32 cellular contexts compared by ENCODE assay signal in genomic region chr12:17593715-17594406, GRCh38.
"Had no signal": no experiment of that assay in that cellular context is flagged by ENCODE, and none has a peak within 500 bp of the region (broad histone marks: within the 10 kb centered on the region; RNA-seq: fewer than 3 reads in every experiment).

No MANE protein-coding gene starts in this region.

- H3K27me3 ChIP-seq: adrenal gland, body of pancreas, brain microvascular endothelial cell, breast epithelium had no signal

- DNase-seq: activated B cell treated with CpG ODN at 0.5 μM for 24 hours; activated CD4-positive, alpha-beta memory T cell treated with anti-CD3 and anti-CD28 coated beads for 36 hours; activated CD4-positive, alpha-beta T cell treated with anti-CD3 and anti-CD28 coated beads for 4 hours; activated CD4-positive, alpha-beta T cell treated with anti-CD3 and anti-CD28 coated beads, Interleukin-2, amount 10 ng/mL, durations not matched to agents 24 days and 14 days; activated CD4-positive, alpha-beta T cell treated with anti-CD3 and anti-CD28 coated beads, Interleukin-2, amount 50 U/mL, for 1 hour; activated CD4-positive, alpha-beta T cell treated with anti-CD3 and anti-CD28 coated beads, Interleukin-2, amount 50 U/mL, for 4 hours; activated CD4-positive, CD25-positive, alpha-beta regulatory T cell treated with anti-CD3 and anti-CD28 coated beads, Interleukin-2, amount 50 U/mL, for 72 hours; activated CD8-positive, alpha-beta memory T cell treated with anti-CD3 and anti-CD28 coated beads, Interleukin-2, amount 50 U/mL, for 4 hours; activated CD8-positive, alpha-beta T cell treated with anti-CD3 and anti-CD28 coated beads for 36 hours; activated effector memory CD4-positive, alpha-beta T cell treated with anti-CD3 and anti-CD28 coated beads, Interleukin-2, amount 50 U/mL, for 16 hours; activated gamma-delta T cell treated with Interleukin-2 at 50 U/mL for 16 hours; activated naive CD4-positive, alpha-beta T cell; activated naive CD4-positive, alpha-beta T cell treated with anti-CD3 and anti-CD28 coated beads for 36 hours; activated naive CD4-positive, alpha-beta T cell treated with anti-CD3 and anti-CD28 coated beads, Interleukin-2, amount 50 U/mL, for 16 hours; activated naive CD8-positive, alpha-beta T cell treated with anti-CD3 and anti-CD28 coated beads for 36 hours; activated T-cell treated with anti-CD3 and anti-CD28 coated beads for 4 hours; activated T-cell treated with anti-CD3 and anti-CD28 coated beads, Interleukin-2, amount 50 U/mL, for 1 hour; activated T-cell treated with anti-CD3 and anti-CD28 coated beads, Interleukin-2, amount 50 U/mL, for 4 hours; activated T-cell treated with anti-CD3 and anti-CD28 coated beads, Interleukin-2, amount 50 U/mL, for 72 hours; adrenal gland; amniotic stem cell; aorta; body of pancreas; brain microvascular endothelial cell; central memory CD4-positive, alpha-beta T cell; T-helper 17 cell; T1000 had no signal

- H3K9me3 ChIP-seq: adrenal gland, body of pancreas, breast epithelium had no signal

- ATAC-seq: activated CD8-positive, alpha-beta T cell treated with anti-CD3 and anti-CD28 coated beads for 36 hours; activated naive CD4-positive, alpha-beta T cell treated with anti-CD3 and anti-CD28 coated beads, Interleukin-2, amount 50 U/mL, for 72 hours; activated T-cell treated with anti-CD3 and anti-CD28 coated beads, Interleukin-2, amount 50 U/mL, for 4 hours; activated T-cell treated with anti-CD3 and anti-CD28 coated beads, Interleukin-2, amount 50 U/mL, for 72 hours; activated T-helper 17 cell treated with anti-CD3 and anti-CD28 coated beads, Interleukin-2, amount 50 U/mL, for 72 hours; body of pancreas; T-helper 17 cell had no signal

- H3K36me3 ChIP-seq: adrenal gland, brain microvascular endothelial cell, breast epithelium had no signal

- H3K4me1 ChIP-seq: adrenal gland, body of pancreas, breast epithelium had no signal

- H3K27ac ChIP-seq: adrenal gland, body of pancreas, brain microvascular endothelial cell, breast epithelium, VCaP had no signal

- FAIRE-seq: astrocyte had no signal

- H3K4me3 ChIP-seq: adrenal gland, body of pancreas, breast epithelium had no signal
